8 cellular contexts compared by ENCODE assay signal in genomic region chr9:69173497-69173890, GRCh38. TPM values are rescaled to one million over a fixed set of nuclear protein-coding genes. Genes with fewer than 3 reads are reported as not detected.
DNase-seq lines count a peak whose midpoint lies in the region; ATAC-seq and TF ChIP-seq lines count a peak whose summit lies in the region.

No MANE protein-coding gene starts in this region.

- H3K27me3 ChIP-seq in body of pancreas: no peaks in the 10 kb centered on the region
- peaks cover 12% of the 10 kb centered on the region for H3K27me3 ChIP-seq in mononuclear cell (ENCODE audit: insufficient read depth, low read length)

- H3K27ac ChIP-seq in body of pancreas: peak overlapping the region in 3 of 4 donors; percentile 42 to 69 (median 59)

- no peak for TF ChIP-seq CTCF in body of pancreas (IDR thresholded peaks at IDR 0.05)

- DNase-seq in GF-D8 (lab: John Stamatoyannopoulos, UW) (peak; percentile 22), body of pancreas (no peak), NCI-H1930 (lab: John Stamatoyannopoulos, UW) (no peak), SKM-1 (lab: John Stamatoyannopoulos, UW; ENCODE audit: unreplicated experiment) (no peak), NCI-H774 (lab: John Stamatoyannopoulos, UW) (no peak), CD1c-positive myeloid dendritic cell (ENCODE audit: extremely low spot score) (no peak)

- intact Hi-C loops in body of pancreas (cut with DNase I): no loop called here

- H3K4me1 ChIP-seq in body of pancreas (peaks cover 61% of the 10 kb centered on the region), mononuclear cell (ENCODE audit: insufficient read depth, low read length) (peaks cover 54% of the 10 kb centered on the region)

- TF ChIP-seq POLR2A in body of pancreas (IDR thresholded peaks at IDR 0.05): no peak

- H3K4me3 ChIP-seq in body of pancreas (peak overlapping the region; percentile 10 to 49), mononuclear cell (ENCODE audit: low read length) (peak overlapping the region; percentile 61)

- no peaks in the 10 kb centered on the region for H3K9me3 ChIP-seq in body of pancreas
- no peaks in the 10 kb centered on the region for H3K9me3 ChIP-seq in mononuclear cell (ENCODE audit: low read depth, low read length)

- WGBS in body of pancreas, 2 donors: 8 to 9% methylated on average over 7 to 17 of the region's 17 CpGs

- no peaks in the 10 kb centered on the region for H3K36me3 ChIP-seq in body of pancreas (replicated peaks in 1 of 2; ENCODE audit: insufficient read depth in 1 of 2, low read depth in 2 of 2)

- peak; percentile 6 for ATAC-seq in HG03159 (IDR thresholded peaks at IDR 0.05; ENCODE audit: unreplicated experiment)
- no peak for ATAC-seq in body of pancreas

RNA-seq across cellular contexts. Expression of gene TJP2, which starts 0.6 kb away (rescaled TPM):
- total RNA-seq in body of pancreas: 10 to 100 TPM; 60.2 to 79.1 TPM
- 16.1 TPM for total RNA-seq in mononuclear cell
